In genomic region chr11:77131560-77131959, GRCh38 we compare ENCODE assay signal across 28 cellular contexts. TPM values are rescaled to one million over a fixed set of nuclear protein-coding genes. Genes with fewer than 3 reads are reported as not detected.
"Had no signal": no experiment of that assay in that cellular context is flagged by ENCODE, and none has a peak within 500 bp of the region (broad histone marks: within the 10 kb centered on the region; RNA-seq: fewer than 3 reads in every experiment).

No MANE protein-coding gene starts in this region.

- ATAC-seq: activated CD4-positive, CD25-positive, alpha-beta regulatory T cell treated with anti-CD3 and anti-CD28 coated beads, Interleukin-2, amount 50 U/mL, for 24 hours; activated naive CD8-positive, alpha-beta T cell treated with anti-CD3 and anti-CD28 coated beads, Interleukin-2, amount 50 U/mL, for 24 hours; activated T-cell treated with anti-CD3 and anti-CD28 coated beads, Interleukin-2, amount 50 U/mL, for 4 hours; effector memory CD8-positive, alpha-beta T cell; stimulated activated effector memory CD8-positive, alpha-beta T cell treated with anti-CD3 and anti-CD28 coated beads, Interleukin-12 subunit alpha, Interleukin-12 subunit beta, amount 100 ng/mL, for 72 hours had no signal

- H3K27ac Mint-ChIP-seq: activated naive CD4-positive, alpha-beta T cell treated with anti-CD3 and anti-CD28 coated beads, Interleukin-2, amount 10 ng/mL, durations not matched to agents 7 days and 5 days; activated naive CD8-positive, alpha-beta T cell treated with anti-CD3 and anti-CD28 coated beads, Interleukin-2, amount 50 U/mL, for 24 hours; stimulated activated effector memory CD8-positive, alpha-beta T cell treated with anti-CD3 and anti-CD28 coated beads, Interleukin-12 subunit alpha, Interleukin-12 subunit beta, amount 100 ng/mL, for 72 hours had no signal

- DNase-seq: activated CD4-positive, alpha-beta T cell treated with anti-CD3 and anti-CD28 coated beads, Interleukin-2, amount 50 U/mL, for 1 hour; activated CD8-positive, alpha-beta memory T cell treated with anti-CD3 and anti-CD28 coated beads, Interleukin-2, amount 50 U/mL, for 4 hours; activated effector memory CD4-positive, alpha-beta T cell treated with Interleukin-2 at 50 U/mL for 16 hours; activated naive CD4-positive, alpha-beta T cell treated with anti-CD3 and anti-CD28 coated beads, Interleukin-2, amount 10 ng/mL, durations not matched to agents 7 days and 5 days; activated naive CD8-positive, alpha-beta T cell treated with anti-CD3 and anti-CD28 coated beads, Interleukin-2, amount 50 U/mL, for 24 hours; activated T-cell treated with anti-CD3 and anti-CD28 coated beads, Interleukin-2, amount 50 U/mL, for 4 hours; effector memory CD8-positive, alpha-beta T cell; esophagus squamous epithelium; mammary epithelial cell; stimulated activated CD4-positive, alpha-beta T cell treated with anti-CD3 and anti-CD28 coated beads, Interleukin-4, amount 100 ng/mL, for 24 hours; T-helper 1 cell; T-helper 9 cell had no signal

- H3K36me3 Mint-ChIP-seq: activated naive CD4-positive, alpha-beta T cell treated with anti-CD3 and anti-CD28 coated beads, Interleukin-2, amount 10 ng/mL, durations not matched to agents 7 days and 5 days; stimulated activated effector memory CD8-positive, alpha-beta T cell treated with anti-CD3 and anti-CD28 coated beads, Interleukin-12 subunit alpha, Interleukin-12 subunit beta, amount 100 ng/mL, for 72 hours had no signal

- H3K4me3 ChIP-seq: esophagus squamous epithelium, hepatocyte, smooth muscle cell, stomach had no signal

- H3K9me3 Mint-ChIP-seq: activated naive CD4-positive, alpha-beta T cell treated with anti-CD3 and anti-CD28 coated beads, Interleukin-2, amount 10 ng/mL, durations not matched to agents 7 days and 5 days; activated naive CD8-positive, alpha-beta T cell treated with anti-CD3 and anti-CD28 coated beads, Interleukin-2, amount 50 U/mL, for 24 hours; activated T-cell treated with anti-CD3 and anti-CD28 coated beads, Interleukin-2, amount 50 U/mL, for 4 hours; effector memory CD8-positive, alpha-beta T cell; stimulated activated effector memory CD8-positive, alpha-beta T cell treated with anti-CD3 and anti-CD28 coated beads, Interleukin-12 subunit alpha, Interleukin-12 subunit beta, amount 100 ng/mL, for 72 hours had no signal

- H3K4me3 Mint-ChIP-seq: activated naive CD4-positive, alpha-beta T cell treated with anti-CD3 and anti-CD28 coated beads, Interleukin-2, amount 10 ng/mL, durations not matched to agents 7 days and 5 days; activated naive CD8-positive, alpha-beta T cell treated with anti-CD3 and anti-CD28 coated beads, Interleukin-2, amount 50 U/mL, for 24 hours; activated T-cell treated with anti-CD3 and anti-CD28 coated beads, Interleukin-2, amount 50 U/mL, for 4 hours; effector memory CD8-positive, alpha-beta T cell; stimulated activated effector memory CD8-positive, alpha-beta T cell treated with anti-CD3 and anti-CD28 coated beads, Interleukin-12 subunit alpha, Interleukin-12 subunit beta, amount 100 ng/mL, for 72 hours had no signal

- H3K36me3 ChIP-seq: esophagus squamous epithelium, stomach had no signal

- H3K27me3 ChIP-seq: hepatocyte had no signal

- H3K27ac ChIP-seq: esophagus squamous epithelium, hepatocyte had no signal

- H3K9me3 ChIP-seq: esophagus squamous epithelium, stomach had no signal

RNA-seq across cellular contexts. Expression of gene MYO7A, which starts 3.5 kb away (rescaled TPM):
- total RNA-seq: chondrocyte had no signal

RNA-seq across cellular contexts. Expression of gene OMP, which starts 28.9 kb away (rescaled TPM):
- total RNA-seq: activated T-cell treated with anti-CD3 and anti-CD28 coated beads, Interleukin-2, amount 50 U/mL, for 4 hours; bronchial epithelial cell; chondrocyte; dermis microvascular lymphatic vessel endothelial cell; fibroblast of villous mesenchyme; glomerular endothelial cell; hepatocyte; mammary epithelial cell; myocyte; omental fat pad; pulmonary artery endothelial cell; smooth muscle cell had no signal
- polyA plus RNA-seq: aorta, hepatocyte, mammary epithelial cell, neural cell, smooth muscle cell, thymus had no signal
